In the genomic region with DNA sequence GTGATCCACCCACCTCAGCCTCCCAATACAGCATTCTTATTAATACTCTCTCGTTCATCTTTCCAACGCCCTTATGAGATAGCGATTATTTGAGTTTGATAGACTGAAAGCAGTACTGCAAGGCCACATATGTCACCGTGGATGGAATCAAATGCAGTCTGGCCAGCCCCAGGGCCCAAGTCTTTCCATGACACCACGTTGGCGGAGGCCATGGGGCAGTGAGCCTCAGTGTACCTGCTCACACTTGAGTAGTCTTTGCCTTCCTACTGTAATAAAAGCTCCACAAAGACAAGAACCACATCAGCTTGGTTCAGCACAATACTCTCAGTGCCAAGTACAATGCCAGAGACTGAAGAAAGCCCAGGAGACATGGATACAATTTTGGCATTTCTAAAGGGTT, we compare ENCODE assay signal across 21 cellular contexts.
DNase-seq lines count a peak whose midpoint lies in the region; ATAC-seq and TF ChIP-seq lines count a peak whose summit lies in the region.
"Had no signal": no experiment of that assay in that cellular context is flagged by ENCODE, and none has a peak within 500 bp of the region (broad histone marks: within the 10 kb centered on the region; RNA-seq: fewer than 3 reads in every experiment).

No MANE protein-coding gene starts in this region.

- no peak overlapping the region for H3K9ac ChIP-seq in IMR-90 (ENCODE audit: low read depth, low read length)
- H3K9ac ChIP-seq: BLaER1, GM23248 had no signal

- H3K4ac ChIP-seq in IMR-90 (ENCODE audit: low read depth, low read length), result no peak overlapping the region

- H4K91ac ChIP-seq in IMR-90 (ENCODE audit: insufficient read depth, low read depth, low read length), result no peak overlapping the region

- H3K27me3 Mint-ChIP-seq in activated CD8-positive, alpha-beta T cell treated with anti-CD3 and anti-CD28 coated beads, Interleukin-2, amount 10 ng/mL, durations not matched to agents 7 days and 5 days (ENCODE audit: low read depth), result no peaks in the 10 kb centered on the region
- H3K27me3 Mint-ChIP-seq in activated CD8-positive, alpha-beta T cell treated with anti-CD3 and anti-CD28 coated beads for 36 hours, result no peaks in the 10 kb centered on the region
- no peaks in the 10 kb centered on the region for H3K27me3 Mint-ChIP-seq in progenitor cell of endocrine pancreas
- H3K27me3 Mint-ChIP-seq: B cell; CD4-positive, CD25-positive, alpha-beta regulatory T cell had no signal

- H3K4me2 ChIP-seq in IMR-90 (ENCODE audit: low read depth, low read length), result no peak overlapping the region
- H3K4me2 ChIP-seq: BLaER1 had no signal

- H3K9me3 Mint-ChIP-seq in activated CD8-positive, alpha-beta T cell treated with anti-CD3 and anti-CD28 coated beads, Interleukin-2, amount 10 ng/mL, durations not matched to agents 7 days and 5 days (ENCODE audit: insufficient read depth), result no peaks in the 10 kb centered on the region
- no peaks in the 10 kb centered on the region for H3K9me3 Mint-ChIP-seq in activated CD8-positive, alpha-beta T cell treated with anti-CD3 and anti-CD28 coated beads for 36 hours
- no peaks in the 10 kb centered on the region for H3K9me3 Mint-ChIP-seq in progenitor cell of endocrine pancreas (ENCODE audit: low read depth)
- H3K9me3 Mint-ChIP-seq: CD4-positive, CD25-positive, alpha-beta regulatory T cell; CD8-positive, alpha-beta T cell; HFFc6 had no signal

- H3K23ac ChIP-seq in IMR-90 (ENCODE audit: low read depth, low read length), result no peak overlapping the region

- dilution Hi-C loops in IMR-90 (cut with HindIII; ENCODE audit: low sequenced_read_pairs, unreplicated experiment), result no loop called here

- intact Hi-C loops in activated CD8-positive, alpha-beta T cell treated with anti-CD3 and anti-CD28 coated beads for 36 hours (cut with micrococcal nuclease), result no loop called here
- intact Hi-C loops in IMR-90 (cut with micrococcal nuclease), result loop anchor here (5.0 kb wide), 1 partner anchor 93 kb away; no protein-coding TSS in a partner anchor
- intact Hi-C loops in esophagus muscularis mucosa (cut with DNase I), result no loop called here

- no peaks in the 10 kb centered on the region for H3K4me1 Mint-ChIP-seq in activated CD8-positive, alpha-beta T cell treated with anti-CD3 and anti-CD28 coated beads, Interleukin-2, amount 10 ng/mL, durations not matched to agents 7 days and 5 days (ENCODE audit: low read depth)
- H3K4me1 Mint-ChIP-seq in activated CD8-positive, alpha-beta T cell treated with anti-CD3 and anti-CD28 coated beads for 36 hours (ENCODE audit: low read depth), result peaks cover 2% of the 10 kb centered on the region
- peaks cover 3% of the 10 kb centered on the region for H3K4me1 Mint-ChIP-seq in progenitor cell of endocrine pancreas (ENCODE audit: low read depth)
- H3K4me1 Mint-ChIP-seq: B cell; CD4-positive, CD25-positive, alpha-beta regulatory T cell had no signal

- H3K56ac ChIP-seq in IMR-90 (ENCODE audit: extremely low read depth, insufficient read depth, low read length), result no peak overlapping the region

- H2AK5ac ChIP-seq in IMR-90 (ENCODE audit: low read depth, low read length), result no peak overlapping the region

- H3K27ac Mint-ChIP-seq in activated CD8-positive, alpha-beta T cell treated with anti-CD3 and anti-CD28 coated beads, Interleukin-2, amount 10 ng/mL, durations not matched to agents 7 days and 5 days, result no peak overlapping the region
- H3K27ac Mint-ChIP-seq in activated CD8-positive, alpha-beta T cell treated with anti-CD3 and anti-CD28 coated beads for 36 hours, result no peak overlapping the region
- no peak overlapping the region for H3K27ac Mint-ChIP-seq in progenitor cell of endocrine pancreas
- H3K27ac Mint-ChIP-seq: B cell; CD4-positive, CD25-positive, alpha-beta regulatory T cell; CD8-positive, alpha-beta T cell; HFFc6 had no signal

- H3K27ac ChIP-seq in IMR-90 (ENCODE audit: insufficient read depth, low read length) (no peak overlapping the region), esophagus muscularis mucosa (replicated peaks in 1 of 4) (no peak overlapping the region)
- H3K27ac ChIP-seq: 22Rv1, BLaER1, C4-2B, GM23248 had no signal

- TF ChIP-seq RAD21 in IMR-90 (IDR thresholded peaks at IDR 0.05; ENCODE audit: low read length), result no peak

- no peaks in the 10 kb centered on the region for H3K9me1 ChIP-seq in IMR-90 (ENCODE audit: insufficient read depth, low read length)

- 0 out of 2 replicates have a peak overlapping the region, but pooled peaks have one; percentile 10 for H3K14ac ChIP-seq in IMR-90 (replicated peaks; ENCODE audit: low read depth, low read length)

- no peak overlapping the region for H2BK20ac ChIP-seq in IMR-90 (ENCODE audit: low read depth, low read length)

- in situ Hi-C loops in IMR-90 (cut with MboI; ENCODE audit: low sequenced_read_pairs), result no loop called here

- TF ChIP-seq POLR2A in IMR-90 (IDR thresholded peaks at IDR 0.05; ENCODE audit: low read depth, low read length) (no peak), esophagus muscularis mucosa (IDR thresholded peaks at IDR 0.05; ENCODE audit: low read depth) (no peak)

- H3K4me3 ChIP-seq in IMR-90 (ENCODE audit: insufficient read depth, low read depth, low read length) (no peak overlapping the region), esophagus muscularis mucosa (no peak overlapping the region)
- H3K4me3 ChIP-seq: BLaER1, GM12878, GM23248, HAP-1 had no signal

- no peak overlapping the region for H4K5ac ChIP-seq in IMR-90 (ENCODE audit: low read depth, low read length)

- H2BK120ac ChIP-seq in IMR-90 (ENCODE audit: low read depth, low read length), result no peak overlapping the region

- H2BK15ac ChIP-seq in IMR-90 (ENCODE audit: low read depth, low read length), result no peak overlapping the region

- no peak for ATAC-seq in activated CD8-positive, alpha-beta T cell treated with anti-CD3 and anti-CD28 coated beads, Interleukin-2, amount 10 ng/mL, durations not matched to agents 7 days and 5 days
- ATAC-seq in activated CD8-positive, alpha-beta T cell treated with anti-CD3 and anti-CD28 coated beads for 36 hours, result no peak
- ATAC-seq in IMR-90 (ENCODE audit: low read depth), result no peak
- no peak for ATAC-seq in HG02938 (IDR thresholded peaks at IDR 0.05; ENCODE audit: unreplicated experiment)
- ATAC-seq: CD8-positive, alpha-beta T cell; GM12878 had no signal

- H3K36me3 ChIP-seq in IMR-90 (ENCODE audit: control insufficient read depth, insufficient read depth, low read length), result no peaks in the 10 kb centered on the region
- H3K36me3 ChIP-seq in esophagus muscularis mucosa, result no peaks in the 10 kb centered on the region
- H3K36me3 ChIP-seq: BLaER1, HAP-1 had no signal

- H3K9me3 ChIP-seq in IMR-90 (ENCODE audit: control insufficient read depth, insufficient read depth, low read length), result no peaks in the 10 kb centered on the region
- no peaks in the 10 kb centered on the region for H3K9me3 ChIP-seq in esophagus muscularis mucosa
- H3K9me3 ChIP-seq: BLaER1, Caco-2, HAP-1 had no signal

- POLR2A ChIA-PET in activated CD8-positive, alpha-beta T cell treated with anti-CD3 and anti-CD28 coated beads, Interleukin-2, amount 10 ng/mL, durations not matched to agents 7 days and 5 days (lab: Charles Lee), result no interaction called here
- POLR2A ChIA-PET in activated CD8-positive, alpha-beta T cell treated with anti-CD3 and anti-CD28 coated beads for 36 hours (lab: Charles Lee), result no interaction called here
- POLR2A ChIA-PET in IMR-90 (lab: Charles Lee; ENCODE audit: unreplicated experiment), result no interaction called here

- TF ChIP-seq EP300 in esophagus muscularis mucosa (IDR thresholded peaks at IDR 0.05), result no peak

- H3K36me3 Mint-ChIP-seq in activated CD8-positive, alpha-beta T cell treated with anti-CD3 and anti-CD28 coated beads, Interleukin-2, amount 10 ng/mL, durations not matched to agents 7 days and 5 days (ENCODE audit: low read depth), result no peaks in the 10 kb centered on the region
- H3K36me3 Mint-ChIP-seq in activated CD8-positive, alpha-beta T cell treated with anti-CD3 and anti-CD28 coated beads for 36 hours (ENCODE audit: low read depth), result no peaks in the 10 kb centered on the region
- no peaks in the 10 kb centered on the region for H3K36me3 Mint-ChIP-seq in progenitor cell of endocrine pancreas (ENCODE audit: insufficient read depth)
- H3K36me3 Mint-ChIP-seq: CD4-positive, CD25-positive, alpha-beta regulatory T cell; CD8-positive, alpha-beta T cell had no signal

- H3K27me3 ChIP-seq in IMR-90 (ENCODE audit: control insufficient read depth, insufficient read depth, low read length), result no peaks in the 10 kb centered on the region
- H3K27me3 ChIP-seq in esophagus muscularis mucosa, result no peaks in the 10 kb centered on the region
- H3K27me3 ChIP-seq: BLaER1 had no signal

- 0 out of 4 replicates have a peak, but pooled peaks cover 0 to 6% of the 10 kb centered on the region in 2 experiments for H3K79me1 ChIP-seq in IMR-90 (ENCODE audit: low read depth in 1 of 2, low read length in 2 of 2)

- no peak overlapping the region for H3K18ac ChIP-seq in IMR-90 (ENCODE audit: low read depth, low read length)

- H4K8ac ChIP-seq in IMR-90 (ENCODE audit: low read depth in 2 of 2, low read length in 2 of 2), result no peak overlapping the region

- H2AK9ac ChIP-seq in IMR-90 (replicated peaks; ENCODE audit: low read depth, low read length, poor library complexity), result no peak overlapping the region

- peak; percentile 4 for DNase-seq in activated CD8-positive, alpha-beta T cell treated with anti-CD3 and anti-CD28 coated beads, Interleukin-2, amount 10 ng/mL, durations not matched to agents 7 days and 5 days
- DNase-seq in activated CD8-positive, alpha-beta T cell treated with anti-CD3 and anti-CD28 coated beads for 36 hours, result no peak
- DNase-seq in IMR-90 (no peak), esophagus muscularis mucosa (ENCODE audit: extremely low spot score) (peak; percentile 66), progenitor cell of endocrine pancreas (ENCODE audit: low spot score, unreplicated experiment) (peak; percentile 5), NOMO-1 treated with dmso at 0.1 percent for 144 hours (lab: John Stamatoyannopoulos, UW; ENCODE audit: unreplicated experiment) (no peak)
- no peak for DNase-seq in activated T-cell treated with anti-CD3 and anti-CD28 coated beads, Interleukin-2, amount 50 U/mL, for 48 hours
- DNase-seq: Caco-2; CD4-positive, CD25-positive, alpha-beta regulatory T cell; CD8-positive, alpha-beta T cell; DMS153; DND-41; GM23248; HFFc6 had no signal

- no peak overlapping the region for H2BK5ac ChIP-seq in IMR-90 (ENCODE audit: low read depth, low read length, poor library complexity, severe bottlenecking)

- no peak overlapping the region for H2AFZ ChIP-seq in IMR-90 (replicated peaks; ENCODE audit: low read length, poor library complexity)
- H2AFZ ChIP-seq: GM23248 had no signal

- no TSS peak for BruUV-seq in IMR-90 (replicated peaks; lab: Mats Ljungman, UMichigan)

- no peak overlapping the region for H3K4me3 Mint-ChIP-seq in activated CD8-positive, alpha-beta T cell treated with anti-CD3 and anti-CD28 coated beads, Interleukin-2, amount 10 ng/mL, durations not matched to agents 7 days and 5 days
- H3K4me3 Mint-ChIP-seq in activated CD8-positive, alpha-beta T cell treated with anti-CD3 and anti-CD28 coated beads for 36 hours, result no peak overlapping the region
- H3K4me3 Mint-ChIP-seq in progenitor cell of endocrine pancreas (ENCODE audit: low read depth), result no peak overlapping the region
- H3K4me3 Mint-ChIP-seq: B cell; CD4-positive, CD25-positive, alpha-beta regulatory T cell; CD8-positive, alpha-beta T cell; HFFc6 had no signal

- no peak for TF ChIP-seq CTCF in activated CD8-positive, alpha-beta T cell treated with anti-CD3 and anti-CD28 coated beads for 36 hours (IDR thresholded peaks at IDR 0.05)
- TF ChIP-seq CTCF in IMR-90 (conservative IDR thresholded peaks at IDR 0.05; ENCODE audit: low read depth, low read length), result no peak
- no peak for TF ChIP-seq CTCF in esophagus muscularis mucosa (IDR thresholded peaks at IDR 0.05)
- TF ChIP-seq CTCF in progenitor cell of endocrine pancreas (IDR thresholded peaks at IDR 0.05; ENCODE audit: unreplicated experiment), result no peak

- peaks cover 9% of the 10 kb centered on the region for H3K4me1 ChIP-seq in IMR-90 (ENCODE audit: control insufficient read depth, insufficient read depth, low read length)
- H3K4me1 ChIP-seq in esophagus muscularis mucosa, result peaks cover 16 to 37% (median 24%) of the 10 kb centered on the region in 4 donors
- H3K4me1 ChIP-seq: Caco-2 had no signal

- H4K20me1 ChIP-seq in IMR-90 (ENCODE audit: insufficient read depth, low read length), result no peaks in the 10 kb centered on the region
- H4K20me1 ChIP-seq: BLaER1 had no signal

- CTCF ChIA-PET in activated CD8-positive, alpha-beta T cell treated with anti-CD3 and anti-CD28 coated beads, Interleukin-2, amount 10 ng/mL, durations not matched to agents 7 days and 5 days (lab: Charles Lee), result interaction anchor here (1.0 kb wide), 1 partner anchor 14 kb away, joined by 3 read pairs; no protein-coding TSS in a partner anchor
- CTCF ChIA-PET in activated CD8-positive, alpha-beta T cell treated with anti-CD3 and anti-CD28 coated beads for 36 hours (lab: Charles Lee), result interaction anchor here (1.3 kb wide), 1 partner anchor 11 kb away, joined by 4 read pairs; no protein-coding TSS in a partner anchor
- CTCF ChIA-PET in IMR-90 (lab: Yijun Ruan, JAX), result no interaction called here

- 92% methylated on average over 3 of the region's 6 CpGs; no CpG with 5 or more reads in 1 of the 2 experiments for WGBS in IMR-90 (ENCODE audit: extremely low coverage in 2 of 2, insufficient read length in 1 of 2), 2 experiments
- WGBS in esophagus muscularis mucosa, result 98% methylated on average over 6 of the region's 6 CpGs

Comparison
In these comparisons a context has a peak if more than half of its experiments do, and no peak if none do; other contexts are left out.
1. DNase-seq: peak in activated CD8-positive, alpha-beta T cell treated with anti-CD3 and anti-CD28 coated beads, Interleukin-2, amount 10 ng/mL, durations not matched to agents 7 days and 5 days (single experiment), esophagus muscularis mucosa (single experiment) and progenitor cell of endocrine pancreas (single experiment); none in activated CD8-positive, alpha-beta T cell treated with anti-CD3 and anti-CD28 coated beads for 36 hours (single experiment), IMR-90 (single experiment), NOMO-1 treated with dmso at 0.1 percent for 144 hours (single experiment) and activated T-cell treated with anti-CD3 and anti-CD28 coated beads, Interleukin-2, amount 50 U/mL, for 48 hours (0 of 2).